ENCODE assay signal across 8 cellular contexts in the genomic region with DNA sequence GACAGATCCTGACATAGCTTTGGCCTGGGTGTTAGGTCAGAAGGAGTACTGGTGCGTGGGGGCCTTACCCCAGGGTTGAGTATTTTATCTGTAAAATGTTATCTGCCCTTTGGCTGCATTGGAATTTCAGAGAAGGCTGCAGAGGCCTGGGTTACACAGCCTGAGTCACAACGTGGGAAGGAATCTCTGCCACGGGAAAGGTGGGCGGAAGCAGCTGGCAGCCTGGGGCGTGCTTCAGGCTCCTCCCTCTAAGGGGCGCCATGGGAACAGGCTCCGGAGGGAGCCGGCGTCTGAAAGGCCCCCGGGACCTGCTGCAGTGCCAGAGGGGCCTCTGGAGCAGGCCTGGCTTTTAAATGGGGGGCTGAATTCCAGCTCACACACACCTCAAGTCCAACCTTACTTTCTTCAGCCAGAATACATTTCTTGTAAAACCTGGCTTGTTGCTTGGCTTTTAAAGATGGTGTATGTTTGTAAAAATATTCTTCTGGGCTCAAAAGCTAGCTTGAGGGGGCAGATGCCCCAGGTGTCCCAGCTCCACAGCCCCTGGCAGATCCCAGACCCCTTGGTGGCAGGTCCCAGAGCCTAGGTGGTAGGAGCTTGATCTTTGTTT.
DNase-seq lines count a peak whose midpoint lies in the region; ATAC-seq and TF ChIP-seq lines count a peak whose summit lies in the region.
"Had no signal": no experiment of that assay in that cellular context is flagged by ENCODE, and none has a peak within 500 bp of the region (broad histone marks: within the 10 kb centered on the region; RNA-seq: fewer than 3 reads in every experiment).

No MANE protein-coding gene starts in this region.

- peaks cover 8 to 15% (median 13%) of the 10 kb centered on the region in 3 donors for H3K4me1 Mint-ChIP-seq in CD8-positive, alpha-beta memory T cell

- no peaks in the 10 kb centered on the region for H3K79me2 ChIP-seq in Karpas-422 (ENCODE audit: low read length)
- H3K79me2 ChIP-seq: parathyroid adenoma had no signal

- peak overlapping the region in 3 of 8 donors; percentile 14 to 38 (median 23) for H3K27ac Mint-ChIP-seq in CD8-positive, alpha-beta memory T cell

- no peak overlapping the region for H3K4me3 Mint-ChIP-seq in CD8-positive, alpha-beta memory T cell

- intact Hi-C loops in mucosa of descending colon (cut with DNase I, micrococcal nuclease) = no loop called here

- H3K4me2 ChIP-seq in Karpas-422 (ENCODE audit: low read depth, low read length, poor library complexity, severe bottlenecking) = peak overlapping the region; percentile 42

- no peak overlapping the region for H3K9ac ChIP-seq in Karpas-422 (ENCODE audit: low read length)
- H3K9ac ChIP-seq: parathyroid adenoma had no signal

- POLR2A ChIA-PET in CD8-positive, alpha-beta memory T cell (lab: Charles Lee) = no interaction called here

- H2AFZ ChIP-seq in Karpas-422 (ENCODE audit: low read length) = no peak overlapping the region
- H2AFZ ChIP-seq: parathyroid adenoma had no signal

- peaks cover 0 to 49% (median 0%) of the 10 kb centered on the region in 3 donors for H3K36me3 Mint-ChIP-seq in CD8-positive, alpha-beta memory T cell

- H3K4me1 ChIP-seq in Karpas-422 (ENCODE audit: low read length) = peaks cover 55% of the 10 kb centered on the region
- no peaks in the 10 kb centered on the region for H3K4me1 ChIP-seq in mucosa of descending colon (ENCODE audit: low read depth)
- peaks cover 4% of the 10 kb centered on the region for H3K4me1 ChIP-seq in CD8-positive, alpha-beta memory T cell (ENCODE audit: insufficient read depth, low read length)
- H3K4me1 ChIP-seq: parathyroid adenoma had no signal

- TF ChIP-seq CTCF in GM06990 (IDR thresholded peaks at IDR 0.05; ENCODE audit: insufficient read depth, low read length, poor library complexity, severe bottlenecking) (peak; percentile 44), kidney epithelial cell (IDR thresholded peaks at IDR 0.05; ENCODE audit: insufficient read depth, low read length, poor library complexity, severe bottlenecking) (peak; percentile 60), mucosa of descending colon (IDR thresholded peaks at IDR 0.05) (no peak)

- H3K36me3 ChIP-seq in GM06990 (ENCODE audit: control insufficient read depth, insufficient read depth, low read length) = peaks cover 5% of the 10 kb centered on the region
- H3K36me3 ChIP-seq in Karpas-422 (ENCODE audit: insufficient read depth, low read length) = no peaks in the 10 kb centered on the region
- no peaks in the 10 kb centered on the region for H3K36me3 ChIP-seq in kidney epithelial cell (ENCODE audit: control insufficient read depth, insufficient read depth, low read length)
- no peaks in the 10 kb centered on the region for H3K36me3 ChIP-seq in mucosa of descending colon (ENCODE audit: low read depth)
- peaks cover 35% of the 10 kb centered on the region for H3K36me3 ChIP-seq in CD8-positive, alpha-beta memory T cell (ENCODE audit: insufficient read depth, low read length)

- no peaks in the 10 kb centered on the region for H3K9me2 ChIP-seq in Karpas-422 (replicated peaks; ENCODE audit: insufficient read depth, low read length)

- H3K27me3 ChIP-seq in GM06990 (replicated peaks; ENCODE audit: control insufficient read depth, insufficient read depth, low read length) (no peaks in the 10 kb centered on the region; the same call in 1 of the 2 replicates), Karpas-422 (ENCODE audit: low read length) (no peaks in the 10 kb centered on the region), kidney epithelial cell (ENCODE audit: control insufficient read depth, insufficient read depth, low read length) (no peaks in the 10 kb centered on the region)
- H3K27me3 ChIP-seq in CD8-positive, alpha-beta memory T cell (ENCODE audit: insufficient read depth, low read length, poor library complexity, severe bottlenecking) = no peaks in the 10 kb centered on the region

- H3K4me3 ChIP-seq in GM06990 (replicated peaks; ENCODE audit: low read depth, low read length) = no peak overlapping the region
- no peak overlapping the region for H3K4me3 ChIP-seq in Karpas-422 (ENCODE audit: low read length)
- no peak overlapping the region for H3K4me3 ChIP-seq in kidney epithelial cell (ENCODE audit: low read depth, low read length)
- no peak overlapping the region for H3K4me3 ChIP-seq in mucosa of descending colon
- no peak overlapping the region for H3K4me3 ChIP-seq in CD8-positive, alpha-beta memory T cell (ENCODE audit: low read length)

- ATAC-seq in mucosa of descending colon (no peak), HG03520 (IDR thresholded peaks at IDR 0.05; ENCODE audit: unreplicated experiment) (no peak)

- H3K9me3 ChIP-seq in Karpas-422 (ENCODE audit: low read length) (no peaks in the 10 kb centered on the region), mucosa of descending colon (no peaks in the 10 kb centered on the region)
- no peaks in the 10 kb centered on the region for H3K9me3 ChIP-seq in CD8-positive, alpha-beta memory T cell (ENCODE audit: low read length)

- no peaks in the 10 kb centered on the region for H3K9me3 Mint-ChIP-seq in CD8-positive, alpha-beta memory T cell

- CTCF ChIA-PET in CD8-positive, alpha-beta memory T cell (lab: Charles Lee) = interaction anchor here (1.5 to 2.1 kb wide), 2 partner anchors 97 to 309 kb away, joined by 6 to 8 read pairs; no protein-coding TSS in a partner anchor

- H3K27me3 Mint-ChIP-seq in CD8-positive, alpha-beta memory T cell = no peaks in the 10 kb centered on the region

- H3K27ac ChIP-seq in Karpas-422 (ENCODE audit: low read length) = no peak overlapping the region
- H3K27ac ChIP-seq in CD8-positive, alpha-beta memory T cell (ENCODE audit: low read depth, low read length) = no peak overlapping the region
- H3K27ac ChIP-seq: parathyroid adenoma had no signal

- H4K20me1 ChIP-seq in Karpas-422 (ENCODE audit: insufficient read depth, low read depth, low read length) = no peaks in the 10 kb centered on the region

- DNase-seq in GM06990 (ENCODE audit: extremely low read depth, insufficient read length) = no peak
- DNase-seq in Karpas-422 = peak; percentile 65
- DNase-seq in anterior cingulate cortex (lab: John Stamatoyannopoulos, UW) = peak in 35 of 58 donors; percentile 4 to 79 (median 33)
- DNase-seq in kidney epithelial cell (ENCODE audit: low read depth) = peak; percentile 43
- no peak for DNase-seq in mucosa of descending colon
- no peak for DNase-seq in CD8-positive, alpha-beta memory T cell

Comparison
In these comparisons a context has a peak if more than half of its experiments do, and no peak if none do; other contexts are left out.
1. DNase-seq: peak in Karpas-422 (single experiment), anterior cingulate cortex (35 of 58) and kidney epithelial cell (single experiment); none in GM06990 (single experiment), mucosa of descending colon (0 of 3) and CD8-positive, alpha-beta memory T cell (0 of 5).